In genomic region chr13:94674609-94675348, GRCh38 we compare ENCODE assay signal across 8 cellular contexts.
DNase-seq lines count a peak whose midpoint lies in the region; ATAC-seq and TF ChIP-seq lines count a peak whose summit lies in the region.

No MANE protein-coding gene starts in this region.

- TF ChIP-seq CTCF in AG09309 (IDR thresholded peaks at IDR 0.05; ENCODE audit: control insufficient read depth, insufficient read depth, low read depth, low read length, missing control alignments): peak; percentile 72

- H3K4me3 ChIP-seq in AG09309 (ENCODE audit: control insufficient read depth, low read depth, low read length): no peak overlapping the region

- DNase-seq in AG09309 (ENCODE audit: low read depth): no peak
- peak; percentile 90 for DNase-seq in NCI-H82 (lab: John Stamatoyannopoulos, UW)
- DNase-seq in activated T-cell treated with anti-CD3 and anti-CD28 coated beads, Interleukin-2, amount 50 U/mL, for 1 hour: peak; percentile 25
- peak; percentile 47 for DNase-seq in glomerular visceral epithelial cell (ENCODE audit: extremely low spot score)
- peak; percentile 18 to 62 for DNase-seq in stimulated activated CD4-positive, alpha-beta T cell treated with anti-CD3 and anti-CD28 coated beads, Interleukin-12 subunit alpha, Interleukin-12 subunit beta, amount 100 ng/mL, for 24 hours (ENCODE audit: low read depth in 2 of 2)

- ATAC-seq in GM18498 (IDR thresholded peaks at IDR 0.05; ENCODE audit: unreplicated experiment): peak; percentile 61
- ATAC-seq in HG03378 (IDR thresholded peaks at IDR 0.05; ENCODE audit: unreplicated experiment): peak; percentile 60
- no peak for ATAC-seq in GM21737 (IDR thresholded peaks at IDR 0.05; ENCODE audit: unreplicated experiment)
